1 cellular context compared by ENCODE assay signal in the genomic region with DNA sequence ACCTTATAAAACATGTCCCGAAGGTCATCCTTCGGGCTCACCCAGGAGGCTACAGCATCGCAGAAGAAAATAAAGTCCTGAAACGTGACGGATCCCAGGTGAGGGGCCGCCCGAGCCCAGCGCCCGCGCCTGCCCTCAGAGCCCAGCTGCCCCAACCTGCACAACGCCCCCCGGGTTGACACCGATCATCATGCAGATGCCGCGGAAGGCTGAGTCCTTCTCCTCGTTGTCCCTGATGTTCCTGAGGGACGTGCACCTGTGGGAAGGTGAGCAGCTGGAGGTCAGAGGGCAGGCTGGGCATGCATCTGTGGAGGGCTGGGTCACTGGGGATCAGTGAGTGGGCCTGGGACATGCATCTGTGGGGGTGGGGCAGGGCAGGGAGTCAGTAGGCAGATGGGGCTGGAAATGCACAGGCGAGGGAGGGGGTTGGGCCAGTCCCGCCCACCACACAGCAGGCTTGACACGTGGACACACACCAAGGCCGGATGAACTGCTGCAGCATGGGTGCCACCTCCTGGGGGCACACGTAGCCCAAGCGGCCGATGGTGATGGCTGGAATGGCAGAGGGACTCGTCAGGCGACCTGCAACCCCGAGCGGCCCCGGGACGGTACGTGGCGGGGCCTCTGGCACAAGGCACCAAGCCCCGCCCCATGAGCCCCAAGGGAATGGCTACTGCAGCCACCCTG.
TF ChIP-seq lines count a peak whose summit lies in the region.

No MANE protein-coding gene starts in this region.

TF ChIP-seq in IMR-90, 13 proteins besides CTCF, POLR2A, EP300 and RAD21:
- TF ChIP-seq SMC3 (IDR thresholded peaks at IDR 0.05; ENCODE audit: low read depth, low read length) (no peak), MAZ (IDR thresholded peaks at IDR 0.05; ENCODE audit: borderline replicate concordance, low read depth, low read length) (no peak), CHD1 (IDR thresholded peaks at IDR 0.05; ENCODE audit: low read depth, low read length) (no peak), USF2 (IDR thresholded peaks at IDR 0.05; ENCODE audit: low read depth, low read length) (no peak), RCOR1 (IDR thresholded peaks at IDR 0.05; ENCODE audit: insufficient replicate concordance, low read length) (no peak), RFX5 (IDR thresholded peaks at IDR 0.05; ENCODE audit: low read depth, low read length) (no peak), MXI1 (IDR thresholded peaks at IDR 0.05; ENCODE audit: borderline replicate concordance, low read depth, low read length) (no peak), FOS (IDR thresholded peaks at IDR 0.05; ENCODE audit: low read depth, low read length) (no peak), NFE2L2 (IDR thresholded peaks at IDR 0.05; ENCODE audit: low read depth, low read length) (no peak), CEBPB (IDR thresholded peaks at IDR 0.05; ENCODE audit: low read depth, low read length) (no peak), MAFK (IDR thresholded peaks at IDR 0.05; ENCODE audit: low read depth, low read length) (no peak), ELK1 (IDR thresholded peaks at IDR 0.05; ENCODE audit: borderline replicate concordance, low read depth, low read length) (no peak)
